In the genomic region with DNA sequence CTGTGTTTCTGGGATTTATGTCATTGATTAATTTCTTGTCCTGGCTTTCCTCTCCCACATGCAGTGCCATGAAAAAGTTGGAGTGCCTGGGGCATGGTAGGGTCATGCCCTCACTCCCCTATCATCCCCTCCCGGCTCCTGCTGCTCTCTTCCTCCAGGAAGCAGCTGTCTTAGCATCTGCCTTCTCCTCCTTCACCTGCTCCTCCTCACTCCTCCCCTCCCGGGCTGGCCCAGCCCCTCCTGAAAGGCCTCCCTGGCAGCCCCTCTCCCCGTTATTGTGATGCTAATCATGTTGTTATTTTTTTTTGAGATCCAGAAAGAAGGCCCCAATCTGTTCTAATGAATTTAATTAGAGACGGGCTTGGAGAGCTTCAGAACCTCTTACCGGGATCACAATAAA, we compare ENCODE assay signal across 17 cellular contexts.
"Had no signal": no experiment of that assay in that cellular context is flagged by ENCODE, and none has a peak within 500 bp of the region (broad histone marks: within the 10 kb centered on the region; RNA-seq: fewer than 3 reads in every experiment).

No MANE protein-coding gene starts in this region.

- H3K4me3 ChIP-seq: breast epithelium, dorsolateral prefrontal cortex, esophagus muscularis mucosa, left lung, psoas muscle, sigmoid colon had no signal

- ATAC-seq: activated CD4-positive, CD25-positive, alpha-beta regulatory T cell treated with anti-CD3 and anti-CD28 coated beads, Interleukin-2, amount 50 U/mL, for 24 hours; left lung; natural killer cell; psoas muscle; stimulated activated naive B cell treated with anti-CD40 and anti-IgM and Interleukin-4, amounts not matched to agents 10 μg/mL and 1 μg/mL and 100 μg/mL, for 72 hours had no signal

- H3K36me3 ChIP-seq: breast epithelium, left lung had no signal

- DNase-seq: activated effector memory CD4-positive, alpha-beta T cell treated with Interleukin-2 at 50 U/mL for 16 hours; activated T-cell treated with anti-CD3 and anti-CD28 coated beads, Interleukin-2, amount 50 U/mL, for 24 hours; amygdala; dorsolateral prefrontal cortex; head of caudate nucleus; left lung; natural killer cell; psoas muscle; sigmoid colon; stimulated activated CD4-positive, alpha-beta T cell treated with anti-CD3 and anti-CD28 coated beads, Interleukin-2, amount 100 ng/mL, for 24 hours; stimulated activated naive B cell treated with anti-CD40 and anti-IgM and Interleukin-4, amounts not matched to agents 10 μg/mL and 1 μg/mL and 100 μg/mL, for 72 hours; trophoblast cell had no signal

- H3K27ac ChIP-seq: breast epithelium, esophagus muscularis mucosa, left lung, psoas muscle, sigmoid colon had no signal

- H3K36me3 Mint-ChIP-seq: activated naive CD4-positive, alpha-beta T cell treated with anti-CD3 and anti-CD28 coated beads, Interleukin-2, amount 50 U/mL, for 24 hours; natural killer cell; stimulated activated naive B cell treated with anti-CD40 and anti-IgM and Interleukin-4, amounts not matched to agents 10 μg/mL and 1 μg/mL and 100 μg/mL, for 72 hours had no signal

- H3K4me3 Mint-ChIP-seq: activated naive CD4-positive, alpha-beta T cell treated with anti-CD3 and anti-CD28 coated beads, Interleukin-2, amount 50 U/mL, for 24 hours; activated T-cell treated with anti-CD3 and anti-CD28 coated beads, Interleukin-2, amount 50 U/mL, for 24 hours; natural killer cell; stimulated activated naive B cell treated with anti-CD40 and anti-IgM and Interleukin-4, amounts not matched to agents 10 μg/mL and 1 μg/mL and 100 μg/mL, for 72 hours had no signal

- FAIRE-seq: keratinocyte had no signal

- H3K27me3 ChIP-seq: breast epithelium, dorsolateral prefrontal cortex, esophagus muscularis mucosa, sigmoid colon had no signal

- H3K9me3 ChIP-seq: breast epithelium, esophagus muscularis mucosa, left lung, psoas muscle, sigmoid colon had no signal

- H3K9me3 Mint-ChIP-seq: activated naive CD4-positive, alpha-beta T cell treated with anti-CD3 and anti-CD28 coated beads, Interleukin-2, amount 50 U/mL, for 24 hours; activated T-cell treated with anti-CD3 and anti-CD28 coated beads, Interleukin-2, amount 50 U/mL, for 24 hours; natural killer cell had no signal

- H3K4me1 ChIP-seq: breast epithelium, left lung, psoas muscle had no signal

- H3K27ac Mint-ChIP-seq: activated naive CD4-positive, alpha-beta T cell treated with anti-CD3 and anti-CD28 coated beads, Interleukin-2, amount 50 U/mL, for 24 hours; activated T-cell treated with anti-CD3 and anti-CD28 coated beads, Interleukin-2, amount 50 U/mL, for 24 hours; natural killer cell; stimulated activated naive B cell treated with anti-CD40 and anti-IgM and Interleukin-4, amounts not matched to agents 10 μg/mL and 1 μg/mL and 100 μg/mL, for 72 hours had no signal

- H3K4me1 Mint-ChIP-seq: activated naive CD4-positive, alpha-beta T cell treated with anti-CD3 and anti-CD28 coated beads, Interleukin-2, amount 50 U/mL, for 24 hours had no signal
